33 cellular contexts compared by ENCODE assay signal in the genomic region with DNA sequence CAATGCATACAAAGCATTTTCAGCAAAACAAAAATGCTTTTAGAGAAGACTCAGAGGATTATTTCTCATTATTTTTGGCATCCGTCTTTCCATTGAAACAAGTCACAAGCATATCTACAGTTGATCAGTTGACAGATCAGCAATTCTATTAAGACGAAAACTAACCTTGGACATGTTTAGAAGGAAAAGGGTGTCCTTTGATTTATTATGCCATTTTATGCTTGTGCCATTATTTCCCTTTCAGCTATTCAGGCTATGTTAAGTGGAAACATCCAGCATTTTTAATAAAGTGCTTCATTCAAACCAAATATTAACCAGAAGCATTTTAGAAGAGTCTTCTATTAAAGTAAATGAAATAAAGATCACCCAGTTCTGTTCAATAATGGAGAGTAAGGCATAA.
DNase-seq lines count a peak whose midpoint lies in the region; ATAC-seq, FAIRE-seq and TF ChIP-seq lines count a peak whose summit lies in the region.
"Had no signal": no experiment of that assay in that cellular context is flagged by ENCODE, and none has a peak within 500 bp of the region (broad histone marks: within the 10 kb centered on the region; RNA-seq: fewer than 3 reads in every experiment).

No MANE protein-coding gene starts in this region.

- WGBS in SK-N-SH (ENCODE audit: low lambda C conversion rate) = 45% methylated on average over 2 of the region's 2 CpGs
- 67% methylated on average over 2 of the region's 2 CpGs for WGBS in smooth muscle cell (ENCODE audit: low lambda C conversion rate)

- ATAC-seq in SK-N-SH treated with all-trans-retinoic acid at 6 μM for 48 hours = no peak
- ATAC-seq: A549; CD8-positive, alpha-beta T cell had no signal

- peak; percentile 51 for FAIRE-seq in D721Med (lab: Jason Lieb, UNC)
- FAIRE-seq: A204.1, A549 had no signal

- H3K9me2 ChIP-seq in SK-N-SH (no peaks in the 10 kb centered on the region), MM.1S (replicated peaks; ENCODE audit: insufficient read depth, low read length) (no peaks in the 10 kb centered on the region)

- no peak for TF ChIP-seq RAD21 in SK-N-SH (IDR thresholded peaks at IDR 0.05; ENCODE audit: low read length)

- no peaks in the 10 kb centered on the region for H3K36me3 ChIP-seq in SK-N-SH (replicated peaks in 1 of 2; ENCODE audit: control insufficient read depth in 1 of 2, insufficient read depth in 2 of 2, low read length in 1 of 2)
- H3K36me3 ChIP-seq in MM.1S (replicated peaks; ENCODE audit: insufficient read depth, low read length) = no peaks in the 10 kb centered on the region
- H3K36me3 ChIP-seq in smooth muscle cell (ENCODE audit: low read depth) = no peaks in the 10 kb centered on the region
- no peaks in the 10 kb centered on the region for H3K36me3 ChIP-seq in H7 (replicated peaks; ENCODE audit: control insufficient read depth, insufficient read depth, low read length)
- H3K36me3 ChIP-seq: BE2C; BLaER1; BLaER1 treated with 17β-estradiol and CSF1 and Interleukin-3, amounts not matched to agents 10 nM and 100 nM had no signal

- no peaks in the 10 kb centered on the region for H3K27me3 ChIP-seq in SK-N-SH (ENCODE audit: insufficient read depth)
- no peaks in the 10 kb centered on the region for H3K27me3 ChIP-seq in MM.1S (replicated peaks; ENCODE audit: insufficient read depth, low read length)
- H3K27me3 ChIP-seq in smooth muscle cell (ENCODE audit: low read depth) = no peaks in the 10 kb centered on the region
- H3K27me3 ChIP-seq in H7 (ENCODE audit: control insufficient read depth, insufficient read depth, low read length) = no peaks in the 10 kb centered on the region
- H3K27me3 ChIP-seq: BE2C; BLaER1; BLaER1 treated with 17β-estradiol and CSF1 and Interleukin-3, amounts not matched to agents 10 nM and 100 nM had no signal

- H3K9me3 ChIP-seq in SK-N-SH (no peaks in the 10 kb centered on the region), MM.1S (replicated peaks; ENCODE audit: insufficient read depth, low read length) (no peaks in the 10 kb centered on the region), smooth muscle cell (replicated peaks; ENCODE audit: low read depth) (no peaks in the 10 kb centered on the region)
- H3K9me3 ChIP-seq: A549; BE2C; BLaER1; BLaER1 treated with 17β-estradiol and CSF1 and Interleukin-3, amounts not matched to agents 10 nM and 100 nM; Caco-2 had no signal

- H3K9ac ChIP-seq in SK-N-SH (no peak overlapping the region), MM.1S (ENCODE audit: low read length) (no peak overlapping the region), smooth muscle cell (ENCODE audit: low read depth) (no peak overlapping the region)
- H3K9ac ChIP-seq: BLaER1; BLaER1 treated with 17β-estradiol and CSF1 and Interleukin-3, amounts not matched to agents 10 nM and 100 nM had no signal

- H3F3A ChIP-seq in SK-N-SH (replicated peaks; ENCODE audit: insufficient read depth) (no peaks in the 10 kb centered on the region), MM.1S (ENCODE audit: insufficient read depth, low read length) (no peaks in the 10 kb centered on the region), smooth muscle cell (ENCODE audit: low read depth) (no peaks in the 10 kb centered on the region)

- H3K79me2 ChIP-seq in SK-N-SH (ENCODE audit: insufficient read depth) (no peaks in the 10 kb centered on the region), MM.1S (ENCODE audit: low read length) (no peaks in the 10 kb centered on the region), smooth muscle cell (ENCODE audit: low read depth) (no peaks in the 10 kb centered on the region)

- TF ChIP-seq EP300 in SK-N-SH (IDR thresholded peaks at IDR 0.05; ENCODE audit: borderline replicate concordance in 1 of 2, low read depth in 1 of 2, low read length in 1 of 2) = no peak

- H2AFZ ChIP-seq in SK-N-SH (ENCODE audit: low read depth) (no peak overlapping the region), MM.1S (ENCODE audit: low read length) (no peak overlapping the region), smooth muscle cell (ENCODE audit: low read depth) (peak overlapping the region; percentile 60)

- H4K20me1 ChIP-seq in SK-N-SH (ENCODE audit: insufficient read depth) (no peaks in the 10 kb centered on the region), MM.1S (ENCODE audit: insufficient read depth, low read length) (no peaks in the 10 kb centered on the region), smooth muscle cell (ENCODE audit: low read depth) (no peaks in the 10 kb centered on the region)
- H4K20me1 ChIP-seq: BLaER1; BLaER1 treated with 17β-estradiol and CSF1 and Interleukin-3, amounts not matched to agents 10 nM and 100 nM had no signal

- H3K4me1 ChIP-seq in SK-N-SH (ENCODE audit: control insufficient read depth in 1 of 2, insufficient read depth in 2 of 2, low read depth in 1 of 2, low read length in 1 of 2) (peaks cover 0 to 3% of the 10 kb centered on the region in 2 experiments; a peak in 1 of 4 replicates), MM.1S (ENCODE audit: low read length) (no peaks in the 10 kb centered on the region), smooth muscle cell (ENCODE audit: low read depth) (no peaks in the 10 kb centered on the region)
- H3K4me1 ChIP-seq: BE2C, Caco-2 had no signal

- TF ChIP-seq CTCF in SK-N-SH (IDR thresholded peaks at IDR 0.05) (no peak), D721Med (IDR thresholded peaks at IDR 0.05; ENCODE audit: insufficient read depth, missing control alignments) (no peak), MM.1S (IDR thresholded peaks at IDR 0.05; ENCODE audit: low read length) (no peak), smooth muscle cell (IDR thresholded peaks at IDR 0.05; ENCODE audit: borderline replicate concordance, insufficient read depth, poor library complexity, severe bottlenecking) (no peak)

- H3K4me3 ChIP-seq in SK-N-SH (ENCODE audit: low read depth in 2 of 2, low read length in 1 of 2) = no peak overlapping the region
- no peak overlapping the region for H3K4me3 ChIP-seq in MM.1S (ENCODE audit: low read length)
- no peak overlapping the region for H3K4me3 ChIP-seq in smooth muscle cell
- no peak overlapping the region for H3K4me3 ChIP-seq in H7 (ENCODE audit: insufficient read depth, low read depth, low read length)
- H3K4me3 ChIP-seq: A549; BLaER1; BLaER1 treated with 17β-estradiol and CSF1 and Interleukin-3, amounts not matched to agents 10 nM and 100 nM had no signal

- POLR2A ChIA-PET in SK-N-SH (lab: Yijun Ruan, JAX) = no interaction called here

- no peak overlapping the region for H3K4me2 ChIP-seq in SK-N-SH
- H3K4me2 ChIP-seq in MM.1S (ENCODE audit: low read depth, low read length) = no peak overlapping the region
- no peak overlapping the region for H3K4me2 ChIP-seq in smooth muscle cell
- H3K4me2 ChIP-seq: A549; BLaER1; BLaER1 treated with 17β-estradiol and CSF1 and Interleukin-3, amounts not matched to agents 10 nM and 100 nM had no signal

- H3K27ac ChIP-seq in SK-N-SH (ENCODE audit: low read depth in 2 of 2, low read length in 1 of 2) (no peak overlapping the region), MM.1S (ENCODE audit: low read length) (no peak overlapping the region), smooth muscle cell (ENCODE audit: low read depth) (no peak overlapping the region)
- H3K27ac ChIP-seq: 22Rv1; A549; BLaER1; BLaER1 treated with 17β-estradiol and CSF1 and Interleukin-3, amounts not matched to agents 10 nM and 100 nM; C4-2B had no signal

- CTCF ChIA-PET in SK-N-SH (lab: Yijun Ruan, JAX) = no interaction called here

- DNase-seq in SK-N-SH (no peak), D721Med (ENCODE audit: insufficient read length, low spot score) (no peak), MM.1S (peak; percentile 4), smooth muscle cell (lab: John Stamatoyannopoulos, UW; ENCODE audit: unreplicated experiment) (no peak), kidney glomerular epithelial cell (lab: John Stamatoyannopoulos, UW) (no peak), H7 (no peak), NAMALWA (ENCODE audit: low spot score) (no peak)
- DNase-seq: 8988T; ACHN; AML-193; BE2C; Caco-2; Calu3; CD4-positive, alpha-beta memory T cell; CD4-positive, alpha-beta T cell; CD4-positive, CD25-positive, alpha-beta regulatory T cell; CD8-positive, alpha-beta memory T cell; CD8-positive, alpha-beta T cell; COR-L47; DMS 273 treated with DMSO at 0.1 percent for 48 hours; DMS153; DMS53; DMS79; DMS79 treated with DMSO at 0.1 percent for 48 hours; DND-41; EL had no signal

TF ChIP-seq in SK-N-SH treated with all-trans-retinoic acid at 6 μM for 48 hours, 23 proteins besides CTCF, POLR2A, EP300 and RAD21 (continues in another document):
- no peak for TF ChIP-seq ZFP30 (CRISPR knock-in tag; IDR thresholded peaks at IDR 0.05)
- TF ChIP-seq GLIS3 (CRISPR knock-in tag; IDR thresholded peaks at IDR 0.05) = no peak

TF ChIP-seq in SK-N-SH, 30 proteins besides CTCF, POLR2A, EP300 and RAD21 (continues in another document):
- TF ChIP-seq YY1 (IDR thresholded peaks at IDR 0.05; ENCODE audit: low read depth) = no peak
- TF ChIP-seq ELF1 (IDR thresholded peaks at IDR 0.05) = no peak
- TF ChIP-seq RCOR1 (IDR thresholded peaks at IDR 0.05; ENCODE audit: low read length) = no peak
- TF ChIP-seq TCF12 (IDR thresholded peaks at IDR 0.05) = no peak
- TF ChIP-seq, protein P1, sequence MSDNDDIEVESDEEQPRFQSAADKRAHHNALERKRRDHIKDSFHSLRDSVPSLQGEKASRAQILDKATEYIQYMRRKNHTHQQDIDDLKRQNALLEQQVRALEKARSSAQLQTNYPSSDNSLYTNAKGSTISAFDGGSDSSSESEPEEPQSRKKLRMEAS (IDR thresholded peaks at IDR 0.05; ENCODE audit: low read depth) = no peak
- TF ChIP-seq SIN3A (IDR thresholded peaks at IDR 0.05; ENCODE audit: borderline replicate concordance, low read depth, low read length) = no peak
- TF ChIP-seq, protein P2, sequence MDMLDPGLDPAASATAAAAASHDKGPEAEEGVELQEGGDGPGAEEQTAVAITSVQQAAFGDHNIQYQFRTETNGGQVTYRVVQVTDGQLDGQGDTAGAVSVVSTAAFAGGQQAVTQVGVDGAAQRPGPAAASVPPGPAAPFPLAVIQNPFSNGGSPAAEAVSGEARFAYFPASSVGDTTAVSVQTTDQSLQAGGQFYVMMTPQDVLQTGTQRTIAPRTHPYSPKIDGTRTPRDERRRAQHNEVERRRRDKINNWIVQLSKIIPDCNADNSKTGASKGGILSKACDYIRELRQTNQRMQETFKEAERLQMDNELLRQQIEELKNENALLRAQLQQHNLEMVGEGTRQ (IDR thresholded peaks at IDR 0.05; ENCODE audit: borderline replicate concordance, low read depth, low read length) = no peak
- no peak for TF ChIP-seq NRF1 (IDR thresholded peaks at IDR 0.05; ENCODE audit: low read depth, low read length)
